In genomic region chr6:100452998-100453397, GRCh38 we compare ENCODE assay signal across 1 cellular context.
TF ChIP-seq lines count a peak whose summit lies in the region.

No MANE protein-coding gene starts in this region.

TF ChIP-seq in H1, 55 proteins besides CTCF, POLR2A, EP300 and RAD21 (continued from another document):
- TF ChIP-seq RNF2 (IDR thresholded peaks at IDR 0.05; ENCODE audit: borderline replicate concordance, low read depth, low read length, missing control alignments, poor library complexity, severe bottlenecking) (no peak), CBX8 (IDR thresholded peaks at IDR 0.05; ENCODE audit: borderline replicate concordance, low read depth, low read length) (0 out of 2 replicates have a peak, but pooled peaks have one; percentile 1), SP4 (IDR thresholded peaks at IDR 0.05; ENCODE audit: low read length) (no peak), SP1 (IDR thresholded peaks at IDR 0.05; ENCODE audit: low read depth, low read length) (0 out of 2 replicates have a peak, but pooled peaks have one; percentile 6), TCF12 (IDR thresholded peaks at IDR 0.05; ENCODE audit: low read depth, low read length) (no peak), KDM4A (IDR thresholded peaks at IDR 0.05; ENCODE audit: low read depth, low read length, severe bottlenecking) (no peak), YY1 (IDR thresholded peaks at IDR 0.05; ENCODE audit: low read depth, low read length) (no peak), JUN (IDR thresholded peaks at IDR 0.05; ENCODE audit: low read depth, low read length) (no peak), SIX5 (IDR thresholded peaks at IDR 0.05; ENCODE audit: low read depth, low read length) (no peak), BACH1 (IDR thresholded peaks at IDR 0.05; ENCODE audit: low read length) (no peak)
